Comparison of ENCODE assay signal across 28 cellular contexts in the genomic region with DNA sequence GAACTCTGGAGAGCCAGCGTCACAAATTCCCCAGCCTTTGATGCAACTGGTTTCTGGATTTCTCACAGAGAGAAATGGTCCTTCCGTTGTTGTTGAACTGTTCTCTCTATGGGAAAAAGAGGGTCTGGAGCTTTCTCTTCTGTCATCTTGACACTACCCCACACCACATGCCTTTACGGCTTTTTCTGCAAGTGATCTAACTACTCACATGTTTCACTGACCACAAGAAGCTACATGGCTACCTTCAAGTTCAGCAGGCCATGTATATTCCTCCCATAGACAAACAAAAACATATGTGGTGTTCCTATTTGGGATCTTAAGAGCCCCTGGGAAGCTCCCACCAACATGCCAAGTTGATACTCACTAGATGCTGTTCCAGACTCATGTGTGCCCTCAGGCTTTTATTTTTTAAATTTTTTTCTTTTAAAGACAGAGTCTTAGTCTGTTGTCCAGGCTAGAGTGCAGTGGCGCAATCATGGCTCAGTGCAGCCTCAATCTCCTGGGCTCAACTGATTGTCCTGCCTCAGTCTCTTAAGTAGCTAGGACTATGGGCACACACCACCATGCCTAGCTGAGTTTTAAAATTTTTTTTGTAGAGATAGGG.
DNase-seq lines count a peak whose midpoint lies in the region; ATAC-seq, FAIRE-seq and TF ChIP-seq lines count a peak whose summit lies in the region.
"Had no signal": no experiment of that assay in that cellular context is flagged by ENCODE, and none has a peak within 500 bp of the region (broad histone marks: within the 10 kb centered on the region; RNA-seq: fewer than 3 reads in every experiment).

No MANE protein-coding gene starts in this region.

- H2AK5ac ChIP-seq in IMR-90 (ENCODE audit: low read depth, low read length) = no peak overlapping the region

- no TSS peak for BruUV-seq in IMR-90 (replicated peaks; lab: Mats Ljungman, UMichigan)
- BruUV-seq in HepG2 (replicated peaks; lab: Mats Ljungman, UMichigan) = no TSS peak

- TF ChIP-seq POLR2A in IMR-90 (IDR thresholded peaks at IDR 0.05; ENCODE audit: low read depth, low read length) = no peak
- no peak for TF ChIP-seq POLR2A in body of pancreas (IDR thresholded peaks at IDR 0.05)
- no peak for TF ChIP-seq POLR2A in HepG2 (IDR thresholded peaks at IDR 0.05; ENCODE audit: insufficient read depth in 1 of 2, low read depth in 2 of 2, low read length in 2 of 2)
- TF ChIP-seq POLR2A in H54 (IDR thresholded peaks at IDR 0.05; ENCODE audit: low read depth, low read length) = no peak
- no peak for TF ChIP-seq POLR2A in gastroesophageal sphincter (IDR thresholded peaks at IDR 0.05)

- dilution Hi-C loops in IMR-90 (cut with HindIII; ENCODE audit: low sequenced_read_pairs, unreplicated experiment) = no loop called here

- peaks cover 0 to 7% of the 10 kb centered on the region in 2 experiments; a peak in 3 of 4 replicates for H3K79me1 ChIP-seq in IMR-90 (ENCODE audit: low read depth in 1 of 2, low read length in 2 of 2)

- H2BK20ac ChIP-seq in IMR-90 (ENCODE audit: low read depth, low read length) = no peak overlapping the region

- no peak for ATAC-seq in IMR-90 (ENCODE audit: low read depth)
- ATAC-seq in body of pancreas = no peak
- no peak for ATAC-seq in HepG2
- ATAC-seq in gastroesophageal sphincter = no peak
- ATAC-seq: HCT116; naive thymus-derived CD8-positive, alpha-beta T cell; psoas muscle had no signal

- no peak for TF ChIP-seq EP300 in HepG2 (IDR thresholded peaks at IDR 0.05; ENCODE audit: low read depth in 2 of 2, low read length in 2 of 2)
- TF ChIP-seq EP300 in HepG2 (CRISPR knock-in tag; IDR thresholded peaks at IDR 0.05; ENCODE audit: borderline replicate concordance) = no peak
- no peak for TF ChIP-seq EP300 in gastroesophageal sphincter (IDR thresholded peaks at IDR 0.05)

- intact Hi-C loops in IMR-90 (cut with micrococcal nuclease) = no loop called here
- intact Hi-C loops in body of pancreas (cut with DNase I) = loop anchor here (10.0 kb wide), 1 partner anchor 215 kb away; no protein-coding TSS in a partner anchor
- intact Hi-C loops in HepG2 (cut with micrococcal nuclease; ENCODE audit: unreplicated experiment) = loop anchor here (10.0 kb wide), 1 partner anchor 215 kb away; no protein-coding TSS in a partner anchor

- no peak for FAIRE-seq in HepG2 (lab: Jason Lieb, UNC)
- no peak for FAIRE-seq in H54 (lab: Jason Lieb, UNC)

- no peak overlapping the region for H4K8ac ChIP-seq in IMR-90 (ENCODE audit: low read depth in 2 of 2, low read length in 2 of 2)

- peaks cover 55% of the 10 kb centered on the region for H3K36me3 ChIP-seq in IMR-90 (ENCODE audit: control insufficient read depth, insufficient read depth, low read length)
- H3K36me3 ChIP-seq in rectal smooth muscle tissue (ENCODE audit: control insufficient read depth, insufficient read depth, low read length) = peaks cover 35% of the 10 kb centered on the region
- peaks cover 15 to 27% of the 10 kb centered on the region in 2 donors for H3K36me3 ChIP-seq in body of pancreas (replicated peaks in 1 of 2; ENCODE audit: insufficient read depth in 1 of 2, low read depth in 2 of 2)
- peaks cover 18 to 70% of the 10 kb centered on the region in 2 experiments for H3K36me3 ChIP-seq in HepG2 (replicated peaks in 1 of 2; ENCODE audit: control insufficient read depth in 1 of 2, insufficient read depth in 2 of 2, low read length in 2 of 2)
- H3K36me3 ChIP-seq in gastroesophageal sphincter = peaks cover 0 to 94% of the 10 kb centered on the region in 2 donors

- no peak overlapping the region for H3K14ac ChIP-seq in IMR-90 (replicated peaks; ENCODE audit: low read depth, low read length)

- H3K23ac ChIP-seq in IMR-90 (ENCODE audit: low read depth, low read length) = no peak overlapping the region

- H2AFZ ChIP-seq in IMR-90 (replicated peaks; ENCODE audit: low read length, poor library complexity) = no peak overlapping the region
- H2AFZ ChIP-seq in HepG2 (ENCODE audit: low read length) = no peak overlapping the region

- no peak for TF ChIP-seq RAD21 in IMR-90 (IDR thresholded peaks at IDR 0.05; ENCODE audit: low read length)
- no peak for TF ChIP-seq RAD21 in HepG2 (CRISPR knock-in tag; IDR thresholded peaks at IDR 0.05)

- CTCF ChIA-PET in IMR-90 (lab: Yijun Ruan, JAX) = interaction anchor here (0.5 kb wide), 1 partner anchor 715 kb away, joined by 7 read pairs; no protein-coding TSS in a partner anchor
- CTCF ChIA-PET in HepG2 (lab: Yijun Ruan, JAX; ENCODE audit: low intra/inter-chr PET ratio, low total read pairs) = no interaction called here

- H4K20me1 ChIP-seq in IMR-90 (ENCODE audit: insufficient read depth, low read length) (no peaks in the 10 kb centered on the region), HepG2 (ENCODE audit: insufficient read depth, low read length) (no peaks in the 10 kb centered on the region)

- no peak overlapping the region for H3K27ac ChIP-seq in IMR-90 (ENCODE audit: insufficient read depth, low read length)
- peak overlapping the region; percentile 79 for H3K27ac ChIP-seq in rectal smooth muscle tissue (ENCODE audit: low read depth, low read length)
- no peak overlapping the region for H3K27ac ChIP-seq in body of pancreas
- H3K27ac ChIP-seq in HepG2 (ENCODE audit: extremely low read length, insufficient read depth, low read length) = no peak overlapping the region
- H3K27ac ChIP-seq in gastroesophageal sphincter = peak overlapping the region in 1 of 4 donors; percentile 41
- H3K27ac ChIP-seq: HL-60, psoas muscle, SK-N-MC had no signal

- DNase-seq in AG09319 (ENCODE audit: extremely low read depth, low read depth) (peak; percentile 62), IMR-90 (peak; percentile 33), fibroblast of mammary gland (ENCODE audit: low read depth) (peak; percentile 64), body of pancreas (no peak), HepG2 (ENCODE audit: low spot score) (no peak), H54 (ENCODE audit: insufficient read length, low spot score) (no peak)
- DNase-seq: activated CD4-positive, alpha-beta memory T cell treated with anti-CD3 and anti-CD28 coated beads, Interleukin-2, amount 10 ng/mL, durations not matched to agents 7 days and 5 days; activated gamma-delta T cell; Calu3; cortex of kidney; DMS79 treated with DMSO at 0.1 percent for 48 hours; islet precursor cell; Kasumi-1; MV-4-11; naive thymus-derived CD8-positive, alpha-beta T cell; NCI-H1436 treated with DMSO at 0.1 percent for 48 hours; NCI-H2107; NCI-H446; NCI-H82; nucleus accumbens; psoas muscle; RPMI8226; stimulated activated naive CD4-positive, alpha-beta T cell treated with Interleukin-2 at 50 U/mL for 16 hours had no signal

- no peaks in the 10 kb centered on the region for H3K9me3 ChIP-seq in IMR-90 (ENCODE audit: control insufficient read depth, insufficient read depth, low read length)
- no peaks in the 10 kb centered on the region for H3K9me3 ChIP-seq in body of pancreas
- H3K9me3 ChIP-seq in HepG2 (ENCODE audit: low read length) = no peaks in the 10 kb centered on the region
- no peaks in the 10 kb centered on the region for H3K9me3 ChIP-seq in gastroesophageal sphincter
- H3K9me3 ChIP-seq: psoas muscle had no signal

- no peaks in the 10 kb centered on the region for H3K79me2 ChIP-seq in HepG2 (ENCODE audit: insufficient read depth, low read length)

- no peak overlapping the region for H4K5ac ChIP-seq in IMR-90 (ENCODE audit: low read depth, low read length)

- in situ Hi-C loops in IMR-90 (cut with MboI; ENCODE audit: low sequenced_read_pairs) = no loop called here
- in situ Hi-C loops in HepG2 (cut with HindIII; ENCODE audit: extremely low pct_ligation_motif_present, low pct_unique_long_range_greater_than_20kb) = no loop called here

- no peak overlapping the region for H3K56ac ChIP-seq in IMR-90 (ENCODE audit: extremely low read depth, insufficient read depth, low read length)

- H3K27me3 ChIP-seq in IMR-90 (ENCODE audit: control insufficient read depth, insufficient read depth, low read length) = no peaks in the 10 kb centered on the region
- H3K27me3 ChIP-seq in rectal smooth muscle tissue (ENCODE audit: control insufficient read depth, insufficient read depth, low read length) = no peaks in the 10 kb centered on the region
- H3K27me3 ChIP-seq in body of pancreas = no peaks in the 10 kb centered on the region
- H3K27me3 ChIP-seq in HepG2 (ENCODE audit: control insufficient read depth in 1 of 2, insufficient read depth in 2 of 2, low read length in 2 of 2) = no peaks in the 10 kb centered on the region
- no peaks in the 10 kb centered on the region for H3K27me3 ChIP-seq in gastroesophageal sphincter

- H3K4me2 ChIP-seq in IMR-90 (ENCODE audit: low read depth, low read length) (no peak overlapping the region), HepG2 (ENCODE audit: low read depth, low read length) (no peak overlapping the region)

- H3K4ac ChIP-seq in IMR-90 (ENCODE audit: low read depth, low read length) = no peak overlapping the region

- H4K91ac ChIP-seq in IMR-90 (ENCODE audit: insufficient read depth, low read depth, low read length) = no peak overlapping the region

- no peaks in the 10 kb centered on the region for H3K4me1 ChIP-seq in IMR-90 (ENCODE audit: control insufficient read depth, insufficient read depth, low read length)
- peaks cover 10% of the 10 kb centered on the region for H3K4me1 ChIP-seq in rectal smooth muscle tissue (ENCODE audit: control insufficient read depth, insufficient read depth, low read length)
- H3K4me1 ChIP-seq in body of pancreas = no peaks in the 10 kb centered on the region
- peaks cover 15% of the 10 kb centered on the region for H3K4me1 ChIP-seq in HepG2 (ENCODE audit: insufficient read depth, low read length)
- peaks cover 0 to 3% (median 0%) of the 10 kb centered on the region in 3 donors for H3K4me1 ChIP-seq in gastroesophageal sphincter
- H3K4me1 ChIP-seq: psoas muscle had no signal

- H3K9me1 ChIP-seq in IMR-90 (ENCODE audit: insufficient read depth, low read length) = no peaks in the 10 kb centered on the region

- POLR2A ChIA-PET in IMR-90 (lab: Charles Lee; ENCODE audit: unreplicated experiment) = no interaction called here
- POLR2A ChIA-PET in HepG2 (lab: Yijun Ruan, JAX) = interaction anchor here (0.5 kb wide), 1 partner anchor 80 kb away, joined by 3 read pairs; no protein-coding TSS in a partner anchor

- H3K9ac ChIP-seq in IMR-90 (ENCODE audit: low read depth, low read length) (no peak overlapping the region), rectal smooth muscle tissue (ENCODE audit: low read length) (no peak overlapping the region), HepG2 (ENCODE audit: insufficient read depth, low read depth, low read length) (no peak overlapping the region)

- no peak overlapping the region for H3K18ac ChIP-seq in IMR-90 (ENCODE audit: low read depth, low read length)

- no CpG with 5 or more reads among the region's 4 CpGs for WGBS in IMR-90 (ENCODE audit: extremely low coverage in 2 of 2, insufficient read length in 1 of 2), 2 experiments
- WGBS in body of pancreas, 2 donors = 94 to 95% methylated on average over 4 of the region's 4 CpGs
- WGBS in HepG2 (ENCODE audit: low lambda C conversion rate) = 97% methylated on average over 4 of the region's 4 CpGs
- WGBS in gastroesophageal sphincter (ENCODE audit: low coverage in 1 of 2), 2 donors = 82 to 85% methylated on average over 2 to 4 of the region's 4 CpGs

- TF ChIP-seq CTCF in AG09319 (IDR thresholded peaks at IDR 0.05; ENCODE audit: low read depth, low read length) = no peak
- no peak for TF ChIP-seq CTCF in IMR-90 (conservative IDR thresholded peaks at IDR 0.05; ENCODE audit: low read depth, low read length)
- no peak for TF ChIP-seq CTCF in fibroblast of mammary gland (conservative IDR thresholded peaks at IDR 0.05; ENCODE audit: control insufficient read depth, insufficient read depth, low read depth, low read length)
- no peak for TF ChIP-seq CTCF in body of pancreas (IDR thresholded peaks at IDR 0.05)
- TF ChIP-seq CTCF in HepG2 (CRISPR knock-in tag; IDR thresholded peaks at IDR 0.05) = no peak
- no peak for TF ChIP-seq CTCF in gastroesophageal sphincter (IDR thresholded peaks at IDR 0.05)

- H2BK5ac ChIP-seq in IMR-90 (ENCODE audit: low read depth, low read length, poor library complexity, severe bottlenecking) = no peak overlapping the region

- H2AK9ac ChIP-seq in IMR-90 (replicated peaks; ENCODE audit: low read depth, low read length, poor library complexity) = no peak overlapping the region

- no peak overlapping the region for H2BK120ac ChIP-seq in IMR-90 (ENCODE audit: low read depth, low read length)

- H2BK15ac ChIP-seq in IMR-90 (ENCODE audit: low read depth, low read length) = no peak overlapping the region

- H3K4me3 ChIP-seq in IMR-90 (ENCODE audit: insufficient read depth, low read depth, low read length) (no peak overlapping the region), fibroblast of mammary gland (ENCODE audit: control insufficient read depth, low read depth, low read length) (no peak overlapping the region), rectal smooth muscle tissue (ENCODE audit: low read length) (no peak overlapping the region), body of pancreas (no peak overlapping the region), HepG2 (replicated peaks in 1 of 3; ENCODE audit: insufficient read depth in 1 of 3, low read depth in 2 of 3, low read length in 3 of 3) (no peak overlapping the region), gastroesophageal sphincter (no peak overlapping the region)
- H3K4me3 ChIP-seq: psoas muscle, SK-N-MC had no signal

Comparison
In these comparisons a context has a peak if more than half of its experiments do, and no peak if none do; other contexts are left out.
1. DNase-seq: peak in AG09319 (single experiment), IMR-90 (single experiment) and fibroblast of mammary gland (single experiment); none in body of pancreas (0 of 4), HepG2 (single experiment) and H54 (single experiment).